Comparison of ENCODE assay signal across 13 cellular contexts in genomic region chr16:28612359-28613280, GRCh38. TPM values are rescaled to one million over a fixed set of nuclear protein-coding genes. Genes with fewer than 3 reads are reported as not detected.
A peak's percentile ranks its signal among the peaks of the same experiment; 100 is the strongest.
DNase-seq lines count a peak whose midpoint lies in the region; ATAC-seq, FAIRE-seq and TF ChIP-seq lines count a peak whose summit lies in the region.
"Not testable (repeated sequence)": the region's sequence is repeated elsewhere in the genome, so short reads cannot be mapped to it uniquely, and the experiment has no call there.
"Had no signal": no experiment of that assay in that cellular context is flagged by ENCODE, and none has a peak within 500 bp of the region (broad histone marks: within the 10 kb centered on the region; RNA-seq: fewer than 3 reads in every experiment).

No MANE protein-coding gene starts in this region.

- H3K4me1 Mint-ChIP-seq in CD8-positive, alpha-beta T cell (ENCODE audit: low read depth); activated CD4-positive, alpha-beta T cell treated with anti-CD3 and anti-CD28 coated beads for 36 hours: not testable (repeated sequence)
- peaks cover 18% of the 10 kb centered on the region for H3K4me1 Mint-ChIP-seq in stimulated activated memory B cell treated with anti-CD40 and anti-IgM and Interleukin-4, amounts not matched to agents 10 μg/mL and 1 μg/mL and 100 μg/mL, for 72 hours

- not testable (repeated sequence) for TF ChIP-seq POLR2A in HepG2 (IDR thresholded peaks at IDR 0.05; ENCODE audit: insufficient read depth in 1 of 2, low read depth in 2 of 2, low read length in 2 of 2)

- FAIRE-seq in colon (lab: Jason Lieb, UNC) (peak; percentile 80), HepG2 (lab: Jason Lieb, UNC) (peak; percentile 93)

- TF ChIP-seq RAD21 in HepG2 (CRISPR knock-in tag; IDR thresholded peaks at IDR 0.05): not testable (repeated sequence)

- H3K4me3 ChIP-seq in CD8-positive, alpha-beta T cell (ENCODE audit: low read depth, low read length); HepG2 (replicated peaks in 1 of 3; ENCODE audit: insufficient read depth in 1 of 3, low read depth in 2 of 3, low read length in 3 of 3): not testable (repeated sequence)

- peak; percentile 96 for ATAC-seq in CD8-positive, alpha-beta T cell
- peak; percentile 66 for ATAC-seq in GM18907 (IDR thresholded peaks at IDR 0.05; ENCODE audit: unreplicated experiment)
- ATAC-seq in GM21529 (IDR thresholded peaks at IDR 0.05; ENCODE audit: unreplicated experiment): peak; percentile 72
- peak; percentile 74 for ATAC-seq in HG03354 (IDR thresholded peaks at IDR 0.05; ENCODE audit: poor library complexity, severe bottlenecking, unreplicated experiment)
- ATAC-seq in activated CD4-positive, alpha-beta T cell treated with anti-CD3 and anti-CD28 coated beads for 36 hours: peak; percentile 95
- peak; percentile 82 for ATAC-seq in HepG2
- ATAC-seq in stimulated activated memory B cell treated with anti-CD40 and anti-IgM and Interleukin-4, amounts not matched to agents 10 μg/mL and 1 μg/mL and 100 μg/mL, for 72 hours: peak; percentile 90

- CTCF ChIA-PET in CD8-positive, alpha-beta T cell (lab: Charles Lee); activated CD4-positive, alpha-beta T cell treated with anti-CD3 and anti-CD28 coated beads for 36 hours (lab: Charles Lee); HepG2 (lab: Yijun Ruan, JAX; ENCODE audit: low intra/inter-chr PET ratio, low total read pairs): not testable (repeated sequence)

- H3K4me3 Mint-ChIP-seq in CD8-positive, alpha-beta T cell; activated CD4-positive, alpha-beta T cell treated with anti-CD3 and anti-CD28 coated beads for 36 hours; stimulated activated memory B cell treated with anti-CD40 and anti-IgM and Interleukin-4, amounts not matched to agents 10 μg/mL and 1 μg/mL and 100 μg/mL, for 72 hours: not testable (repeated sequence)

- not testable (repeated sequence) for H3K9ac ChIP-seq in HepG2 (ENCODE audit: insufficient read depth, low read depth, low read length)

- H4K20me1 ChIP-seq in HepG2 (ENCODE audit: insufficient read depth, low read length): not testable (repeated sequence)

- H3K27me3 Mint-ChIP-seq in CD8-positive, alpha-beta T cell (ENCODE audit: low read depth); activated CD4-positive, alpha-beta T cell treated with anti-CD3 and anti-CD28 coated beads for 36 hours; stimulated activated memory B cell treated with anti-CD40 and anti-IgM and Interleukin-4, amounts not matched to agents 10 μg/mL and 1 μg/mL and 100 μg/mL, for 72 hours: not testable (repeated sequence)

- H3K9me3 ChIP-seq in CD8-positive, alpha-beta T cell (ENCODE audit: low read length); HepG2 (ENCODE audit: low read length): not testable (repeated sequence)

- not testable (repeated sequence) for DNase-seq in CD8-positive, alpha-beta T cell; activated CD4-positive, alpha-beta T cell treated with anti-CD3 and anti-CD28 coated beads for 36 hours; HepG2 (ENCODE audit: low spot score)

- peaks cover 11% of the 10 kb centered on the region for H3K4me1 ChIP-seq in CD8-positive, alpha-beta T cell (ENCODE audit: insufficient read depth, low read length)
- peaks cover 53% of the 10 kb centered on the region for H3K4me1 ChIP-seq in HepG2 (ENCODE audit: insufficient read depth, low read length)

- not testable (repeated sequence) for H3K27me3 ChIP-seq in CD8-positive, alpha-beta T cell (ENCODE audit: insufficient read depth, low read length); HepG2 (ENCODE audit: control insufficient read depth in 1 of 2, insufficient read depth in 2 of 2, low read length in 2 of 2)

- H3K4me2 ChIP-seq in HepG2 (ENCODE audit: low read depth, low read length): not testable (repeated sequence)

- TF ChIP-seq EP300 in HepG2 (IDR thresholded peaks at IDR 0.05; ENCODE audit: low read depth in 2 of 2, low read length in 2 of 2); HepG2 (CRISPR knock-in tag; IDR thresholded peaks at IDR 0.05; ENCODE audit: borderline replicate concordance): not testable (repeated sequence)

- H3K36me3 Mint-ChIP-seq in CD8-positive, alpha-beta T cell; activated CD4-positive, alpha-beta T cell treated with anti-CD3 and anti-CD28 coated beads for 36 hours (ENCODE audit: low read depth); stimulated activated memory B cell treated with anti-CD40 and anti-IgM and Interleukin-4, amounts not matched to agents 10 μg/mL and 1 μg/mL and 100 μg/mL, for 72 hours: not testable (repeated sequence)

- not testable (repeated sequence) for H2AFZ ChIP-seq in HepG2 (ENCODE audit: low read length)

- BruUV-seq in HepG2 (replicated peaks; lab: Mats Ljungman, UMichigan): not testable (repeated sequence)

- not testable (repeated sequence) for H3K36me3 ChIP-seq in CD8-positive, alpha-beta T cell (ENCODE audit: insufficient read depth, low read length); HepG2 (replicated peaks in 1 of 2; ENCODE audit: control insufficient read depth in 1 of 2, insufficient read depth in 2 of 2, low read length in 2 of 2)

- intact Hi-C loops in CD8-positive, alpha-beta T cell (cut with DNase I, micrococcal nuclease); activated CD4-positive, alpha-beta T cell treated with anti-CD3 and anti-CD28 coated beads for 36 hours (cut with DNase I, micrococcal nuclease): not testable (repeated sequence)
- intact Hi-C loops in HepG2 (cut with micrococcal nuclease; ENCODE audit: unreplicated experiment): loop anchor here (10.0 kb wide), 1 partner anchor 68 kb away; no protein-coding TSS in a partner anchor

- peaks cover 12% of the 10 kb centered on the region for H3K79me2 ChIP-seq in HepG2 (ENCODE audit: insufficient read depth, low read length)

- in situ Hi-C loops in HepG2 (cut with HindIII; ENCODE audit: extremely low pct_ligation_motif_present, low pct_unique_long_range_greater_than_20kb): not testable (repeated sequence)

- POLR2A ChIA-PET in CD8-positive, alpha-beta T cell (lab: Charles Lee); activated CD4-positive, alpha-beta T cell treated with anti-CD3 and anti-CD28 coated beads for 36 hours (lab: Charles Lee); HepG2 (lab: Yijun Ruan, JAX): not testable (repeated sequence)

- not testable (repeated sequence) for H3K27ac Mint-ChIP-seq in CD8-positive, alpha-beta T cell; activated CD4-positive, alpha-beta T cell treated with anti-CD3 and anti-CD28 coated beads for 36 hours; stimulated activated memory B cell treated with anti-CD40 and anti-IgM and Interleukin-4, amounts not matched to agents 10 μg/mL and 1 μg/mL and 100 μg/mL, for 72 hours

- H3K27ac ChIP-seq in CD8-positive, alpha-beta T cell (ENCODE audit: low read depth, low read length); HepG2 (ENCODE audit: extremely low read length, insufficient read depth, low read length): not testable (repeated sequence)

- WGBS in HepG2 (ENCODE audit: low lambda C conversion rate): no CpG with 5 or more reads among the region's 17 CpGs

- H3K9me3 Mint-ChIP-seq in CD8-positive, alpha-beta T cell; activated CD4-positive, alpha-beta T cell treated with anti-CD3 and anti-CD28 coated beads for 36 hours (ENCODE audit: low read depth); stimulated activated memory B cell treated with anti-CD40 and anti-IgM and Interleukin-4, amounts not matched to agents 10 μg/mL and 1 μg/mL and 100 μg/mL, for 72 hours: not testable (repeated sequence)

- TF ChIP-seq CTCF in CD8-positive, alpha-beta T cell (IDR thresholded peaks at IDR 0.05); HepG2 (CRISPR knock-in tag; IDR thresholded peaks at IDR 0.05): not testable (repeated sequence)

RNA-seq across cellular contexts. Expression of gene SULT1A1, which starts 2.8 kb away (rescaled TPM):
- total RNA-seq in CD8-positive, alpha-beta T cell: 1 to 10 TPM; 9.9 to 10.0 TPM
- 10 to 100 TPM; 12.1 to 13.9 TPM for total RNA-seq in activated CD4-positive, alpha-beta T cell treated with anti-CD3 and anti-CD28 coated beads for 36 hours
- 147 and 174 TPM in 2 replicates for total RNA-seq in HepG2 (2016; rRNA removed; fragmentation: Illumina TruSeq; extraction: Trizol)
- 53.8 and 58.2 TPM in 2 replicates for total RNA-seq in HepG2 (2016; cell fraction: cytosol; rRNA removed; fragmentation: Illumina TruSeq; extraction: Trizol; ENCODE audit: low read depth)
- 157 and 177 TPM in 2 replicates for total RNA-seq in HepG2 (2016; cell fraction: insoluble cytoplasmic fraction; rRNA removed; fragmentation: Illumina TruSeq; extraction: Trizol)
- total RNA-seq in HepG2 (2016; cell fraction: membrane; rRNA removed; fragmentation: Illumina TruSeq; extraction: Trizol): 56.7 and 63.7 TPM in 2 replicates
- 55.4 and 59.6 TPM in 2 replicates for total RNA-seq in HepG2 (2016; cell fraction: nucleus; rRNA removed; fragmentation: Illumina TruSeq; extraction: Trizol)
- polyA plus RNA-seq in HepG2 (2011; rRNA removed): 114 and 117 TPM in 2 replicates
- polyA plus RNA-seq in HepG2 (2011; cell fraction: cytosol; rRNA removed): 87.7 and 112 TPM in 2 replicates
- polyA plus RNA-seq in HepG2 (2011; cell fraction: nucleus; rRNA removed): 78.9 and 79.1 TPM in 2 replicates
- 97.2 and 132 TPM in 2 replicates for polyA plus RNA-seq in HepG2 (2012)
- polyA plus RNA-seq in HepG2 (2016; cell fraction: cytosol; fragmentation: Illumina TruSeq; extraction: Trizol; ENCODE audit: low read depth): 63.2 and 71.4 TPM in 2 replicates
- polyA plus RNA-seq in HepG2 (2016; cell fraction: insoluble cytoplasmic fraction; fragmentation: Illumina TruSeq; extraction: Trizol; ENCODE audit: low read depth): 204 and 206 TPM in 2 replicates
- polyA plus RNA-seq in HepG2 (2016; cell fraction: membrane; fragmentation: Illumina TruSeq; extraction: Trizol; ENCODE audit: low read depth): 50.8 and 59.5 TPM in 2 replicates
- polyA plus RNA-seq in HepG2 (2016; cell fraction: nucleus; fragmentation: Illumina TruSeq; extraction: Trizol; ENCODE audit: insufficient read depth, low read depth): 122 and 123 TPM in 2 replicates
- 18.9 and 75.8 TPM in 2 replicates for polyA minus RNA-seq in HepG2 (2011; rRNA and poly(A)+ RNA removed; ENCODE audit: low replicate concordance)
- 33.0 and 38.4 TPM in 2 replicates for polyA minus RNA-seq in HepG2 (2011; cell fraction: cytosol; rRNA and poly(A)+ RNA removed)
- 20.5 and 29.8 TPM in 2 replicates for polyA minus RNA-seq in HepG2 (2011; cell fraction: nucleus; rRNA and poly(A)+ RNA removed)

RNA-seq across cellular contexts. Expression of gene SULT1A2, which starts 15.8 kb away (rescaled TPM):
- total RNA-seq in CD8-positive, alpha-beta T cell: under 1 TPM; 0.43 to 0.53 TPM
- total RNA-seq in activated CD4-positive, alpha-beta T cell treated with anti-CD3 and anti-CD28 coated beads for 36 hours: under 1 TPM; 0.26 to 0.30 TPM
- 34.2 and 35.2 TPM in 2 replicates for total RNA-seq in HepG2 (2016; rRNA removed; fragmentation: Illumina TruSeq; extraction: Trizol)
- total RNA-seq in HepG2 (2016; cell fraction: cytosol; rRNA removed; fragmentation: Illumina TruSeq; extraction: Trizol; ENCODE audit: low read depth): 19.8 and 21.5 TPM in 2 replicates
- total RNA-seq in HepG2 (2016; cell fraction: insoluble cytoplasmic fraction; rRNA removed; fragmentation: Illumina TruSeq; extraction: Trizol): 36.3 and 38.2 TPM in 2 replicates
- total RNA-seq in HepG2 (2016; cell fraction: membrane; rRNA removed; fragmentation: Illumina TruSeq; extraction: Trizol): 19.3 and 19.9 TPM in 2 replicates
- 23.5 and 24.0 TPM in 2 replicates for total RNA-seq in HepG2 (2016; cell fraction: nucleus; rRNA removed; fragmentation: Illumina TruSeq; extraction: Trizol)
- polyA plus RNA-seq in HepG2 (2011; rRNA removed): 32.9 and 33.0 TPM in 2 replicates
- 14.0 and 21.3 TPM in 2 replicates for polyA plus RNA-seq in HepG2 (2011; cell fraction: cytosol; rRNA removed)
- 86.1 and 93.8 TPM in 2 replicates for polyA plus RNA-seq in HepG2 (2011; cell fraction: nucleus; rRNA removed)
- 18.7 and 23.6 TPM in 2 replicates for polyA plus RNA-seq in HepG2 (2012)
- polyA plus RNA-seq in HepG2 (2016; cell fraction: cytosol; fragmentation: Illumina TruSeq; extraction: Trizol; ENCODE audit: low read depth): 18.2 and 18.9 TPM in 2 replicates
- polyA plus RNA-seq in HepG2 (2016; cell fraction: insoluble cytoplasmic fraction; fragmentation: Illumina TruSeq; extraction: Trizol; ENCODE audit: low read depth): 33.4 and 34.7 TPM in 2 replicates
- 14.3 and 21.1 TPM in 2 replicates for polyA plus RNA-seq in HepG2 (2016; cell fraction: membrane; fragmentation: Illumina TruSeq; extraction: Trizol; ENCODE audit: low read depth)
- polyA plus RNA-seq in HepG2 (2016; cell fraction: nucleus; fragmentation: Illumina TruSeq; extraction: Trizol; ENCODE audit: insufficient read depth, low read depth): 56.7 and 59.1 TPM in 2 replicates
- 2.7 and 14.8 TPM in 2 replicates for polyA minus RNA-seq in HepG2 (2011; rRNA and poly(A)+ RNA removed; ENCODE audit: low replicate concordance)
- polyA minus RNA-seq in HepG2 (2011; cell fraction: cytosol; rRNA and poly(A)+ RNA removed): 5.5 and 6.4 TPM in 2 replicates
- polyA minus RNA-seq in HepG2 (2011; cell fraction: nucleus; rRNA and poly(A)+ RNA removed): 14.0 and 15.7 TPM in 2 replicates
- total RNA-seq: myocyte, suprapubic skin had no signal

RNA-seq across cellular contexts. Expression of gene NPIPB8, which starts 25.2 kb away (rescaled TPM):
- total RNA-seq in CD8-positive, alpha-beta T cell: 1 to 10 TPM in 1 of 2 experiments, under 1 TPM in 1; 0.69 to 1.7 TPM
- under 1 TPM in 1 of 2 experiments, not detected in 1; 0.37 TPM for total RNA-seq in activated CD4-positive, alpha-beta T cell treated with anti-CD3 and anti-CD28 coated beads for 36 hours
- total RNA-seq in HepG2 (2016; rRNA removed; fragmentation: Illumina TruSeq; extraction: Trizol): 0.49 TPM in 1 of 2 replicates, not detected in the other
- total RNA-seq in HepG2 (2016; cell fraction: cytosol; rRNA removed; fragmentation: Illumina TruSeq; extraction: Trizol; ENCODE audit: low read depth): not detected in 2 replicates
- total RNA-seq in HepG2 (2016; cell fraction: insoluble cytoplasmic fraction; rRNA removed; fragmentation: Illumina TruSeq; extraction: Trizol): 0.82 TPM in 1 of 2 replicates, not detected in the other
- total RNA-seq in HepG2 (2016; cell fraction: membrane; rRNA removed; fragmentation: Illumina TruSeq; extraction: Trizol): not detected in 2 replicates
- total RNA-seq in HepG2 (2016; cell fraction: nucleus; rRNA removed; fragmentation: Illumina TruSeq; extraction: Trizol): 1.8 and 2.2 TPM in 2 replicates
- polyA plus RNA-seq in HepG2 (2011; rRNA removed): 2.3 and 2.9 TPM in 2 replicates
- polyA plus RNA-seq in HepG2 (2011; cell fraction: cytosol; rRNA removed): not detected in 2 replicates
- 1.3 and 2.4 TPM in 2 replicates for polyA plus RNA-seq in HepG2 (2011; cell fraction: nucleus; rRNA removed)
- polyA plus RNA-seq in HepG2 (2012): 0.71 and 2.0 TPM in 2 replicates
- not detected in 2 replicates for polyA plus RNA-seq in HepG2 (2016; cell fraction: cytosol; fragmentation: Illumina TruSeq; extraction: Trizol; ENCODE audit: low read depth)
- not detected in 2 replicates for polyA plus RNA-seq in HepG2 (2016; cell fraction: insoluble cytoplasmic fraction; fragmentation: Illumina TruSeq; extraction: Trizol; ENCODE audit: low read depth)
- polyA plus RNA-seq in HepG2 (2016; cell fraction: membrane; fragmentation: Illumina TruSeq; extraction: Trizol; ENCODE audit: low read depth): not detected in 2 replicates
- polyA plus RNA-seq in HepG2 (2016; cell fraction: nucleus; fragmentation: Illumina TruSeq; extraction: Trizol; ENCODE audit: insufficient read depth, low read depth): 5.4 and 6.5 TPM in 2 replicates
- 0.63 and 3.7 TPM in 2 replicates for polyA minus RNA-seq in HepG2 (2011; rRNA and poly(A)+ RNA removed; ENCODE audit: low replicate concordance)
- not detected in 2 replicates for polyA minus RNA-seq in HepG2 (2011; cell fraction: cytosol; rRNA and poly(A)+ RNA removed)
- polyA minus RNA-seq in HepG2 (2011; cell fraction: nucleus; rRNA and poly(A)+ RNA removed): 3.6 and 6.1 TPM in 2 replicates
- total RNA-seq: A673, kidney epithelial cell, myocyte, omental fat pad had no signal

RNA-seq across cellular contexts. Expression of gene SGF29, which starts 58.9 kb away (rescaled TPM):
- total RNA-seq in CD8-positive, alpha-beta T cell: 10 to 100 TPM; 41.1 to 44.5 TPM
- 10 to 100 TPM; 23.6 to 35.5 TPM for total RNA-seq in activated CD4-positive, alpha-beta T cell treated with anti-CD3 and anti-CD28 coated beads for 36 hours
- total RNA-seq in HepG2 (2016; rRNA removed; fragmentation: Illumina TruSeq; extraction: Trizol): 21.2 and 29.4 TPM in 2 replicates
- total RNA-seq in HepG2 (2016; cell fraction: cytosol; rRNA removed; fragmentation: Illumina TruSeq; extraction: Trizol; ENCODE audit: low read depth): 26.2 and 36.6 TPM in 2 replicates
- total RNA-seq in HepG2 (2016; cell fraction: insoluble cytoplasmic fraction; rRNA removed; fragmentation: Illumina TruSeq; extraction: Trizol): 15.6 and 27.3 TPM in 2 replicates
- total RNA-seq in HepG2 (2016; cell fraction: membrane; rRNA removed; fragmentation: Illumina TruSeq; extraction: Trizol): 15.4 and 17.8 TPM in 2 replicates
- total RNA-seq in HepG2 (2016; cell fraction: nucleus; rRNA removed; fragmentation: Illumina TruSeq; extraction: Trizol): 19.6 and 24.7 TPM in 2 replicates
- polyA plus RNA-seq in HepG2 (2011; rRNA removed): 5.0 and 5.4 TPM in 2 replicates
- polyA plus RNA-seq in HepG2 (2011; cell fraction: cytosol; rRNA removed): 2.3 and 3.5 TPM in 2 replicates
- polyA plus RNA-seq in HepG2 (2011; cell fraction: nucleus; rRNA removed): 15.5 and 19.7 TPM in 2 replicates
- polyA plus RNA-seq in HepG2 (2012): 20.2 and 32.1 TPM in 2 replicates
- polyA plus RNA-seq in HepG2 (2016; cell fraction: cytosol; fragmentation: Illumina TruSeq; extraction: Trizol; ENCODE audit: low read depth): 8.6 and 9.4 TPM in 2 replicates
- 14.8 and 18.5 TPM in 2 replicates for polyA plus RNA-seq in HepG2 (2016; cell fraction: insoluble cytoplasmic fraction; fragmentation: Illumina TruSeq; extraction: Trizol; ENCODE audit: low read depth)
- polyA plus RNA-seq in HepG2 (2016; cell fraction: membrane; fragmentation: Illumina TruSeq; extraction: Trizol; ENCODE audit: low read depth): 8.0 and 9.0 TPM in 2 replicates
- 36.0 and 46.1 TPM in 2 replicates for polyA plus RNA-seq in HepG2 (2016; cell fraction: nucleus; fragmentation: Illumina TruSeq; extraction: Trizol; ENCODE audit: insufficient read depth, low read depth)
- polyA minus RNA-seq in HepG2 (2011; rRNA and poly(A)+ RNA removed; ENCODE audit: low replicate concordance): 10.9 and 13.8 TPM in 2 replicates
- 5.9 and 8.4 TPM in 2 replicates for polyA minus RNA-seq in HepG2 (2011; cell fraction: cytosol; rRNA and poly(A)+ RNA removed)
- 9.9 and 14.9 TPM in 2 replicates for polyA minus RNA-seq in HepG2 (2011; cell fraction: nucleus; rRNA and poly(A)+ RNA removed)

Comparison
In these comparisons a context has a peak if more than half of its experiments do, and no peak if none do; other contexts are left out.
1. RNA of gene SULT1A2, which starts 15.8 kb away (total RNA-seq): 19.3 to 38.2 TPM in HepG2; 0.43 to 0.53 TPM in CD8-positive, alpha-beta T cell and 0.26 to 0.30 TPM in activated CD4-positive, alpha-beta T cell treated with anti-CD3 and anti-CD28 coated beads for 36 hours; every median in the first group is over 10 times any median in the second.
2. Peak in every context shown above with its lines, with median percentiles within 50 percentile points of each other: ATAC-seq.